In the genomic region with DNA sequence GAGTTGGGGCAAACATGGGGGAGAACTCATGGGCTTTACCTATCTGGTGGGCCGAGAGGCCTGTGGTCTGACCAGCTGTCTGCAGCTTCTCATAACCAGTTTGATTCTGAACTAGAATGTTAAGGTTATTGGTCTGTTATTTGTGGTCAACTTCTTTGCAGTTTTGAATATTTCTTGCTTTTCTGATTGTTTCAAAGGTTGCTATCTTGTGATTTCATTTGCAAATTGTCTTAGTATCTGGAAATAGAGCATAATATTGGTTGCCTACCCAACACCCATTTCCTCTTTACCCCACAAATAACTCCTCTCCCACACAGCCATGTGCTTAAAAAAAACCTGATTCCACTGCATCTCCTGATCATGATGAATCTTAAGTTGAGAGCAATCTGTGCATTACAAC, we compare ENCODE assay signal across 12 cellular contexts. TPM values are rescaled to one million over a fixed set of nuclear protein-coding genes. Genes with fewer than 3 reads are reported as not detected.
DNase-seq lines count a peak whose midpoint lies in the region; ATAC-seq, FAIRE-seq and TF ChIP-seq lines count a peak whose summit lies in the region.
"Had no signal": no experiment of that assay in that cellular context is flagged by ENCODE, and none has a peak within 500 bp of the region (broad histone marks: within the 10 kb centered on the region; RNA-seq: fewer than 3 reads in every experiment).

No MANE protein-coding gene starts in this region.

- H3K4me1 Mint-ChIP-seq in IgD-negative memory B cell, result peaks cover 41 to 57% (median 43%) of the 10 kb centered on the region in 3 donors

- no peaks in the 10 kb centered on the region for H3K79me1 ChIP-seq in neuronal stem cell (ENCODE audit: low read depth, low read length)

- peak overlapping the region; percentile 41 to 96 (median 95) for H3K27ac Mint-ChIP-seq in IgD-negative memory B cell
- H3K27ac Mint-ChIP-seq: activated naive CD8-positive, alpha-beta T cell treated with anti-CD3 and anti-CD28 coated beads, Interleukin-2, amount 10 ng/mL, durations not matched to agents 7 days and 5 days; T-helper 1 cell treated with Interleukin-12 subunit alpha and Interleukin-12 subunit beta and Interleukin-4 antibody, amounts not matched to agents 30 μg/mL and 1 μg/mL, for 36 hours had no signal

- no peak overlapping the region for H2AFZ ChIP-seq in neuronal stem cell (ENCODE audit: low read length)

- H3K4me3 ChIP-seq in neuronal stem cell (ENCODE audit: low read length in 2 of 2), result no peak overlapping the region
- H3K4me3 ChIP-seq: colonic mucosa had no signal

- no peaks in the 10 kb centered on the region for H3K36me3 Mint-ChIP-seq in IgD-negative memory B cell
- H3K36me3 Mint-ChIP-seq: activated naive CD8-positive, alpha-beta T cell treated with anti-CD3 and anti-CD28 coated beads, Interleukin-2, amount 10 ng/mL, durations not matched to agents 7 days and 5 days; naive thymus-derived CD8-positive, alpha-beta T cell had no signal

- no peak overlapping the region for H3K18ac ChIP-seq in neuronal stem cell (ENCODE audit: low read length)

- no peak overlapping the region for H3K14ac ChIP-seq in neuronal stem cell (ENCODE audit: low read length)

- H2BK120ac ChIP-seq in neuronal stem cell (ENCODE audit: low read depth, low read length), result no peak overlapping the region

- no peak for DNase-seq in NCI-H2107 treated with DMSO at 0.1 percent for 48 hours (lab: John Stamatoyannopoulos, UW; ENCODE audit: unreplicated experiment)
- DNase-seq in activated CD4-positive, alpha-beta T cell treated with anti-CD3 and anti-CD28 coated beads, Interleukin-2, amount 50 U/mL, for 4 hours, result no peak
- DNase-seq in neuronal stem cell (ENCODE audit: low spot score), result no peak
- no peak for DNase-seq in D721Med (ENCODE audit: insufficient read length, low spot score)
- DNase-seq: activated naive CD8-positive, alpha-beta T cell treated with anti-CD3 and anti-CD28 coated beads, Interleukin-2, amount 10 ng/mL, durations not matched to agents 7 days and 5 days; colonic mucosa; naive thymus-derived CD8-positive, alpha-beta T cell; NCI-H1417 had no signal

- H3K4me1 ChIP-seq in neuronal stem cell (ENCODE audit: control insufficient read depth in 2 of 2, insufficient read depth in 1 of 2, low read depth in 1 of 2, low read length in 2 of 2), result no peaks in the 10 kb centered on the region
- H3K4me1 ChIP-seq: colonic mucosa had no signal

- no peaks in the 10 kb centered on the region for H3K9me3 ChIP-seq in neuronal stem cell (replicated peaks in 1 of 2; ENCODE audit: control insufficient read depth in 2 of 2, insufficient read depth in 1 of 2, low read depth in 1 of 2, low read length in 2 of 2)
- H3K9me3 ChIP-seq: colonic mucosa had no signal

- no peaks in the 10 kb centered on the region for H3K9me3 Mint-ChIP-seq in IgD-negative memory B cell
- H3K9me3 Mint-ChIP-seq: activated naive CD8-positive, alpha-beta T cell treated with anti-CD3 and anti-CD28 coated beads, Interleukin-2, amount 10 ng/mL, durations not matched to agents 7 days and 5 days; naive thymus-derived CD8-positive, alpha-beta T cell; T-helper 1 cell treated with Interleukin-12 subunit alpha and Interleukin-12 subunit beta and Interleukin-4 antibody, amounts not matched to agents 30 μg/mL and 1 μg/mL, for 36 hours had no signal

- H3K27ac ChIP-seq in neuronal stem cell (replicated peaks; ENCODE audit: low read length), result no peak overlapping the region
- H3K27ac ChIP-seq: colonic mucosa had no signal

- H3K9ac ChIP-seq in neuronal stem cell (ENCODE audit: low read depth, low read length, poor library complexity), result no peak overlapping the region

- H4K91ac ChIP-seq in neuronal stem cell (ENCODE audit: low read depth, low read length, poor library complexity), result no peak overlapping the region

- H3K27me3 ChIP-seq in neuronal stem cell (ENCODE audit: control insufficient read depth in 3 of 3, insufficient read depth in 3 of 3, low read depth in 1 of 3, low read length in 3 of 3), result peaks cover 0 to 3% (median 0%) of the 10 kb centered on the region in 3 experiments
- H3K27me3 ChIP-seq: colonic mucosa had no signal

- no peak overlapping the region for H3K4ac ChIP-seq in neuronal stem cell (ENCODE audit: low read length)

- no peak for FAIRE-seq in D721Med (lab: Jason Lieb, UNC)

- no peak overlapping the region for H2BK15ac ChIP-seq in neuronal stem cell (ENCODE audit: low read length)

- H3K23ac ChIP-seq in neuronal stem cell (ENCODE audit: low read depth, low read length, poor library complexity), result no peak overlapping the region

- H2AK5ac ChIP-seq in neuronal stem cell (ENCODE audit: low read depth, low read length), result no peak overlapping the region

- TF ChIP-seq CTCF in D721Med (IDR thresholded peaks at IDR 0.05; ENCODE audit: insufficient read depth, missing control alignments), result no peak

- H3K4me2 ChIP-seq in neuronal stem cell (ENCODE audit: insufficient read depth, low read length, poor library complexity, severe bottlenecking), result no peak overlapping the region

- H4K8ac ChIP-seq in neuronal stem cell (ENCODE audit: low read depth, low read length), result no peak overlapping the region

- WGBS in neuronal stem cell (ENCODE audit: extremely low coverage in 2 of 2, insufficient read length in 2 of 2, insufficient replicate concordance in 1 of 2), 2 donors, result no CpG with 5 or more reads among the region's 1 CpG

- H2BK5ac ChIP-seq in neuronal stem cell (ENCODE audit: low read length), result no peak overlapping the region

- no peaks in the 10 kb centered on the region for H3K36me3 ChIP-seq in neuronal stem cell (replicated peaks in 1 of 2; ENCODE audit: control insufficient read depth in 2 of 2, insufficient read depth in 2 of 2, low read length in 2 of 2)
- H3K36me3 ChIP-seq: colonic mucosa had no signal

- H3K27me3 Mint-ChIP-seq in IgD-negative memory B cell, result no peaks in the 10 kb centered on the region
- H3K27me3 Mint-ChIP-seq: activated naive CD8-positive, alpha-beta T cell treated with anti-CD3 and anti-CD28 coated beads, Interleukin-2, amount 10 ng/mL, durations not matched to agents 7 days and 5 days; naive thymus-derived CD8-positive, alpha-beta T cell had no signal

- ATAC-seq in GM18909 (IDR thresholded peaks at IDR 0.05; ENCODE audit: poor library complexity, unreplicated experiment) (peak; percentile 55), HG02763 (IDR thresholded peaks at IDR 0.05; ENCODE audit: unreplicated experiment) (peak; percentile 57)
- ATAC-seq: naive thymus-derived CD8-positive, alpha-beta T cell had no signal

- H2BK12ac ChIP-seq in neuronal stem cell (ENCODE audit: low read length), result no peak overlapping the region

- peak overlapping the region in 2 of 4 donors; percentile 69 to 85 for H3K4me3 Mint-ChIP-seq in IgD-negative memory B cell
- H3K4me3 Mint-ChIP-seq: activated naive CD8-positive, alpha-beta T cell treated with anti-CD3 and anti-CD28 coated beads, Interleukin-2, amount 10 ng/mL, durations not matched to agents 7 days and 5 days; naive thymus-derived CD8-positive, alpha-beta T cell; T-helper 1 cell treated with Interleukin-12 subunit alpha and Interleukin-12 subunit beta and Interleukin-4 antibody, amounts not matched to agents 30 μg/mL and 1 μg/mL, for 36 hours had no signal

RNA-seq across cellular contexts. Expression of gene BMP2K, which starts 39.1 kb away (rescaled TPM):
- 24.1 TPM for polyA plus RNA-seq in IgD-negative memory B cell
- polyA plus RNA-seq in neuronal stem cell (2013, experiment 1 of 2), result 23.7 TPM
- polyA plus RNA-seq in neuronal stem cell (2013, experiment 2 of 2), result 24.1 TPM
